9 cellular contexts compared by ENCODE assay signal in the genomic region with DNA sequence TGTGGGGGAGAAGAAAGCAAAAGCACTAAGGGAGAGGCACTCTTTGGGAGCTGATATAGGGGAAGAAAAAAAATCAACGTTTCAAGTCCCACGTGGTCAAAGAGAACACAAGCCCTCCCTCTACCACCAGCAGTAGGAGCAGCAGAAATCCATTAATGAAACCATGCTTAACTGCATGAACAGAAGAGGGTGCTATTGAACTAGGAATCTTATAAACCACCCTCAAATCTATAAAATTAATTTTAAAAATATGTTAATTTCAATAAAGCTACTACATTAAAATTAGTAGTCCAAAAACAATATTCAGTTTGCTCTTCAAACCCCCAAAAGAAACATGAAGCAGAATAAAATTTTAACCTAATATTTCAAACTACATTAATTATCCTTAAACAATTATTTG.
DNase-seq lines count a peak whose midpoint lies in the region; ATAC-seq and TF ChIP-seq lines count a peak whose summit lies in the region.
"Had no signal": no experiment of that assay in that cellular context is flagged by ENCODE, and none has a peak within 500 bp of the region (broad histone marks: within the 10 kb centered on the region; RNA-seq: fewer than 3 reads in every experiment).

No MANE protein-coding gene starts in this region.

- H3K27ac ChIP-seq in neural cell (ENCODE audit: low read length), result no peak overlapping the region
- H3K27ac ChIP-seq: heart right ventricle had no signal

- H3K9ac ChIP-seq in neural cell (ENCODE audit: low read length), result no peak overlapping the region

- H4K20me1 ChIP-seq in neural cell (ENCODE audit: insufficient read depth), result no peaks in the 10 kb centered on the region

- in situ Hi-C loops in astrocyte of the spinal cord (cut with HindIII; ENCODE audit: low sequenced_read_pairs), result no loop called here

- peak; percentile 27; the same call in 2 of the 3 replicates for TF ChIP-seq CTCF in GM12872 (IDR thresholded peaks at IDR 0.05; ENCODE audit: insufficient read depth, low read depth, low read length)
- TF ChIP-seq CTCF in astrocyte of the spinal cord (IDR thresholded peaks at IDR 0.05; ENCODE audit: low read depth, low read length), result peak; percentile 26
- TF ChIP-seq CTCF in neural cell (IDR thresholded peaks at IDR 0.05; ENCODE audit: poor library complexity, severe bottlenecking), result peak; percentile 50

- H3K4me2 ChIP-seq in neural cell (ENCODE audit: low read length), result no peak overlapping the region

- H2AFZ ChIP-seq in neural cell (ENCODE audit: low read depth, low read length), result no peak overlapping the region

- H3K9me2 ChIP-seq in neural cell (ENCODE audit: insufficient read depth, low read length), result no peaks in the 10 kb centered on the region

- peaks cover 3% of the 10 kb centered on the region for H3K9me3 ChIP-seq in neural cell (ENCODE audit: low read length)

- H3K4me3 ChIP-seq in astrocyte of the spinal cord (ENCODE audit: low read depth, low read length) (no peak overlapping the region), neural cell (ENCODE audit: low read length) (no peak overlapping the region)
- H3K4me3 ChIP-seq: heart right ventricle had no signal

- no peak for ATAC-seq in left lobe of liver
- ATAC-seq: heart right ventricle had no signal

- peak; percentile 60 for TF ChIP-seq RAD21 in neural cell (conservative IDR thresholded peaks at IDR 0.05)

- TF ChIP-seq EP300 in neural cell (conservative IDR thresholded peaks at IDR 0.05; ENCODE audit: poor library complexity, severe bottlenecking), result no peak

- H3K36me3 ChIP-seq in neural cell (ENCODE audit: insufficient read depth, low read length), result no peaks in the 10 kb centered on the region
- H3K36me3 ChIP-seq: heart right ventricle had no signal

- peak; percentile 16 for DNase-seq in NCI-H1694 (lab: John Stamatoyannopoulos, UW)
- peak; percentile 30 for DNase-seq in astrocyte of the spinal cord (ENCODE audit: low read depth, low spot score)
- DNase-seq in UCSD-AML1 (lab: John Stamatoyannopoulos, UW; ENCODE audit: unreplicated experiment), result no peak
- no peak for DNase-seq in NK-92 (lab: John Stamatoyannopoulos, UW; ENCODE audit: unreplicated experiment)
- no peak for DNase-seq in left lobe of liver (ENCODE audit: low spot score)
- no peak for DNase-seq in activated T-cell treated with anti-CD3 and anti-CD28 coated beads for 4 hours
- DNase-seq: heart right ventricle had no signal

- H3F3A ChIP-seq in neural cell (ENCODE audit: insufficient read depth, low read length, poor library complexity, severe bottlenecking), result no peaks in the 10 kb centered on the region

- H3K27me3 ChIP-seq in neural cell (ENCODE audit: insufficient read depth, low read depth, low read length), result no peaks in the 10 kb centered on the region

- no peaks in the 10 kb centered on the region for H3K79me2 ChIP-seq in neural cell (replicated peaks; ENCODE audit: insufficient read depth, low read length)

TF ChIP-seq in neural cell, 6 proteins besides CTCF, POLR2A, EP300 and RAD21:
- TF ChIP-seq POLR2AphosphoS5 (IDR thresholded peaks at IDR 0.05) (no peak), TAF1 (IDR thresholded peaks at IDR 0.05; ENCODE audit: low read depth) (no peak), MXI1 (conservative IDR thresholded peaks at IDR 0.05; ENCODE audit: poor library complexity, severe bottlenecking) (no peak), SMC3 (conservative IDR thresholded peaks at IDR 0.05; ENCODE audit: poor library complexity) (peak; percentile 64), EZH2 (IDR thresholded peaks at IDR 0.05; ENCODE audit: borderline replicate concordance, insufficient read depth, low read length, poor library complexity, severe bottlenecking) (no peak)
- TF ChIP-seq, protein P1, sequence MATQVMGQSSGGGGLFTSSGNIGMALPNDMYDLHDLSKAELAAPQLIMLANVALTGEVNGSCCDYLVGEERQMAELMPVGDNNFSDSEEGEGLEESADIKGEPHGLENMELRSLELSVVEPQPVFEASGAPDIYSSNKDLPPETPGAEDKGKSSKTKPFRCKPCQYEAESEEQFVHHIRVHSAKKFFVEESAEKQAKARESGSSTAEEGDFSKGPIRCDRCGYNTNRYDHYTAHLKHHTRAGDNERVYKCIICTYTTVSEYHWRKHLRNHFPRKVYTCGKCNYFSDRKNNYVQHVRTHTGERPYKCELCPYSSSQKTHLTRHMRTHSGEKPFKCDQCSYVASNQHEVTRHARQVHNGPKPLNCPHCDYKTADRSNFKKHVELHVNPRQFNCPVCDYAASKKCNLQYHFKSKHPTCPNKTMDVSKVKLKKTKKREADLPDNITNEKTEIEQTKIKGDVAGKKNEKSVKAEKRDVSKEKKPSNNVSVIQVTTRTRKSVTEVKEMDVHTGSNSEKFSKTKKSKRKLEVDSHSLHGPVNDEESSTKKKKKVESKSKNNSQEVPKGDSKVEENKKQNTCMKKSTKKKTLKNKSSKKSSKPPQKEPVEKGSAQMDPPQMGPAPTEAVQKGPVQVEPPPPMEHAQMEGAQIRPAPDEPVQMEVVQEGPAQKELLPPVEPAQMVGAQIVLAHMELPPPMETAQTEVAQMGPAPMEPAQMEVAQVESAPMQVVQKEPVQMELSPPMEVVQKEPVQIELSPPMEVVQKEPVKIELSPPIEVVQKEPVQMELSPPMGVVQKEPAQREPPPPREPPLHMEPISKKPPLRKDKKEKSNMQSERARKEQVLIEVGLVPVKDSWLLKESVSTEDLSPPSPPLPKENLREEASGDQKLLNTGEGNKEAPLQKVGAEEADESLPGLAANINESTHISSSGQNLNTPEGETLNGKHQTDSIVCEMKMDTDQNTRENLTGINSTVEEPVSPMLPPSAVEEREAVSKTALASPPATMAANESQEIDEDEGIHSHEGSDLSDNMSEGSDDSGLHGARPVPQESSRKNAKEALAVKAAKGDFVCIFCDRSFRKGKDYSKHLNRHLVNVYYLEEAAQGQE (IDR thresholded peaks at IDR 0.05; ENCODE audit: borderline replicate concordance), result no peak

Comparison
In these comparisons a context has a peak if more than half of its experiments do, and no peak if none do; other contexts are left out.
1. DNase-seq: peak in NCI-H1694 (single experiment) and astrocyte of the spinal cord (single experiment); none in UCSD-AML1 (single experiment), NK-92 (single experiment), left lobe of liver (single experiment) and activated T-cell treated with anti-CD3 and anti-CD28 coated beads for 4 hours (single experiment).
2. Peak in every context shown above with its lines, with median percentiles within 50 percentile points of each other: CTCF ChIP-seq.